ENCODE assay signal across 8 cellular contexts in genomic region chr17:51046527-51047384, GRCh38.
DNase-seq lines count a peak whose midpoint lies in the region; ATAC-seq and TF ChIP-seq lines count a peak whose summit lies in the region.

No MANE protein-coding gene starts in this region.

- no peaks in the 10 kb centered on the region for H3K36me3 ChIP-seq in HUES48 (ENCODE audit: control insufficient read depth, insufficient read depth, low read length)
- H3K36me3 ChIP-seq in SJCRH30 = no peaks in the 10 kb centered on the region
- no peaks in the 10 kb centered on the region for H3K36me3 ChIP-seq in neuron (ENCODE audit: insufficient read depth, low read length)

- DNase-seq in SJCRH30 (peak; percentile 92 to 96), foreskin fibroblast (peak; percentile 83 to 89), NCI-H2029 treated with DMSO at 0.1 percent for 48 hours (lab: John Stamatoyannopoulos, UW) (no peak)
- DNase-seq in activated T-cell treated with anti-CD3 and anti-CD28 coated beads, Interleukin-2, amount 50 U/mL, for 72 hours = no peak

- H3K27ac Mint-ChIP-seq in activated T-cell treated with anti-CD3 and anti-CD28 coated beads, Interleukin-2, amount 50 U/mL, for 72 hours = no peak overlapping the region

- H3K36me3 Mint-ChIP-seq in activated T-cell treated with anti-CD3 and anti-CD28 coated beads, Interleukin-2, amount 50 U/mL, for 72 hours (ENCODE audit: insufficient read depth in 2 of 2) = peaks cover 0 to 2% of the 10 kb centered on the region in 2 donors

- no peak for ATAC-seq in HG02571 (IDR thresholded peaks at IDR 0.05; ENCODE audit: unreplicated experiment)
- no peak for ATAC-seq in activated T-cell treated with anti-CD3 and anti-CD28 coated beads, Interleukin-2, amount 50 U/mL, for 72 hours (replicated peaks in 1 of 2)
- no peak for ATAC-seq in HG03280 (IDR thresholded peaks at IDR 0.05; ENCODE audit: unreplicated experiment)

- H3K27me3 Mint-ChIP-seq in activated T-cell treated with anti-CD3 and anti-CD28 coated beads, Interleukin-2, amount 50 U/mL, for 72 hours (ENCODE audit: low read depth) = no peaks in the 10 kb centered on the region

- H3K4me3 Mint-ChIP-seq in activated T-cell treated with anti-CD3 and anti-CD28 coated beads, Interleukin-2, amount 50 U/mL, for 72 hours = no peak overlapping the region

- H3K4me3 ChIP-seq in HUES48 (ENCODE audit: low read depth, low read length) (peak overlapping the region; percentile 59), SJCRH30 (peak overlapping the region; percentile 51), foreskin fibroblast (ENCODE audit: low read depth in 1 of 2, low read length in 2 of 2) (peak overlapping the region; percentile 39 to 46), neuron (ENCODE audit: low read length) (peak overlapping the region; percentile 80)

- H3K9me3 ChIP-seq in HUES48 (ENCODE audit: control insufficient read depth, insufficient read depth, low read length) (no peaks in the 10 kb centered on the region), SJCRH30 (replicated peaks) (no peaks in the 10 kb centered on the region), neuron (ENCODE audit: low read length) (no peaks in the 10 kb centered on the region)

- H3K9ac ChIP-seq in HUES48 (ENCODE audit: low read depth, low read length) = peak overlapping the region; percentile 71

- TF ChIP-seq CTCF in foreskin fibroblast (IDR thresholded peaks at IDR 0.05; ENCODE audit: low read depth, low read length) = no peak

- H2AFZ ChIP-seq in neuron (ENCODE audit: low read depth, low read length) = peak overlapping the region; percentile 19

- H3K9me3 Mint-ChIP-seq in activated T-cell treated with anti-CD3 and anti-CD28 coated beads, Interleukin-2, amount 50 U/mL, for 72 hours = no peaks in the 10 kb centered on the region

- peaks cover 50% of the 10 kb centered on the region for H3K4me1 ChIP-seq in HUES48 (ENCODE audit: control insufficient read depth, insufficient read depth, low read length)
- H3K4me1 ChIP-seq in SJCRH30 = peaks cover 7% of the 10 kb centered on the region; the same call in 1 of the 2 replicates
- peaks cover 40% of the 10 kb centered on the region for H3K4me1 ChIP-seq in neuron (ENCODE audit: insufficient read depth, low read length)

- H3K4me1 Mint-ChIP-seq in activated T-cell treated with anti-CD3 and anti-CD28 coated beads, Interleukin-2, amount 50 U/mL, for 72 hours (ENCODE audit: low read depth) = no peaks in the 10 kb centered on the region

- no peaks in the 10 kb centered on the region for H3K27me3 ChIP-seq in HUES48 (ENCODE audit: control insufficient read depth, insufficient read depth, low read length)
- H3K27me3 ChIP-seq in SJCRH30 = no peaks in the 10 kb centered on the region
- no peaks in the 10 kb centered on the region for H3K27me3 ChIP-seq in neuron (ENCODE audit: insufficient read depth, low read length)

- peak overlapping the region; percentile 96 for H3K27ac ChIP-seq in HUES48 (ENCODE audit: low read depth, low read length)
- peak overlapping the region; percentile 69 for H3K27ac ChIP-seq in SJCRH30

Comparison
In these comparisons a context has a peak if more than half of its experiments do, and no peak if none do; other contexts are left out.
1. DNase-seq: peak in SJCRH30 (2 of 2) and foreskin fibroblast (2 of 2); none in activated T-cell treated with anti-CD3 and anti-CD28 coated beads, Interleukin-2, amount 50 U/mL, for 72 hours (0 of 2) and NCI-H2029 treated with DMSO at 0.1 percent for 48 hours (single experiment).
2. Peak in every context shown above with its lines, with median percentiles within 50 percentile points of each other: H3K4me3 ChIP-seq.